Comparison of ENCODE assay signal across 11 cellular contexts in genomic region chr5:1101991-1102713, GRCh38. TPM values are rescaled to one million over a fixed set of nuclear protein-coding genes. Genes with fewer than 3 reads are reported as not detected.
A peak's percentile ranks its signal among the peaks of the same experiment; 100 is the strongest.
DNase-seq lines count a peak whose midpoint lies in the region; ATAC-seq, FAIRE-seq and TF ChIP-seq lines count a peak whose summit lies in the region.
"Had no signal": no experiment of that assay in that cellular context is flagged by ENCODE, and none has a peak within 500 bp of the region (broad histone marks: within the 10 kb centered on the region; RNA-seq: fewer than 3 reads in every experiment).

No MANE protein-coding gene starts in this region.

- no peaks in the 10 kb centered on the region for H3K9me3 Mint-ChIP-seq in immature natural killer cell

- FAIRE-seq in GM12878 (lab: Jason Lieb, UNC), result no peak

- H3K4me3 ChIP-seq in HUES64 (ENCODE audit: low read length) (0 out of 2 replicates have a peak overlapping the region, but pooled peaks have one; percentile 14), GM12878 (no peak overlapping the region)
- H3K4me3 ChIP-seq: suprapubic skin had no signal

- SMC1A ChIA-PET in GM12878 (lab: Charles Lee; ENCODE audit: uncharacterized antibody, unreplicated experiment), result interaction anchor here (0.7 to 0.9 kb wide), 2 partner anchors 11 to 24 kb away, joined by 3 read pairs; no protein-coding TSS in a partner anchor

- peak overlapping the region; percentile 70 to 99 (median 78) for H3K27ac Mint-ChIP-seq in immature natural killer cell

- TF ChIP-seq RAD21 in GM12878 (IDR thresholded peaks at IDR 0.05; ENCODE audit: insufficient read depth, low read depth, low read length), result no peak

- H4K20me1 ChIP-seq in GM12878 (ENCODE audit: control insufficient read depth, insufficient read depth), result no peaks in the 10 kb centered on the region

- H3K9me3 ChIP-seq in HUES64 (ENCODE audit: insufficient read depth, low read depth, low read length) (no peaks in the 10 kb centered on the region), GM12878 (replicated peaks; ENCODE audit: control insufficient read depth, insufficient read depth, low read length) (no peaks in the 10 kb centered on the region)
- H3K9me3 ChIP-seq: suprapubic skin had no signal

- H3K4me1 Mint-ChIP-seq in immature natural killer cell, result peaks cover 30 to 69% of the 10 kb centered on the region in 2 donors

- in situ Hi-C loops in GM12878 (cut with MboI), result loop anchor here (5.0 kb wide), 1 partner anchor 90 kb away; no protein-coding TSS in a partner anchor

- TF ChIP-seq POLR2A in GM12878 (IDR thresholded peaks at IDR 0.05; ENCODE audit: low read depth, low read length), result no peak

- no TSS peak for BruUV-seq in GM12878 (replicated peaks; lab: Mats Ljungman, UMichigan)

- RAD21 ChIA-PET in GM12878 (lab: Charles Lee; ENCODE audit: unreplicated experiment), result interaction anchor here (1.0 kb wide), 1 partner anchor 36 kb away, joined by 3 read pairs; no protein-coding TSS in a partner anchor

- H3K27me3 ChIP-seq in HUES64 (ENCODE audit: insufficient read depth, low read length) (no peaks in the 10 kb centered on the region), GM12878 (replicated peaks in 1 of 2; ENCODE audit: control insufficient read depth in 2 of 2, insufficient read depth in 2 of 2, low read length in 1 of 2) (no peaks in the 10 kb centered on the region)
- H3K27me3 ChIP-seq: suprapubic skin had no signal

- H3K27me3 Mint-ChIP-seq in immature natural killer cell (ENCODE audit: low read depth in 3 of 3), result peaks cover 6 to 26% (median 20%) of the 10 kb centered on the region in 3 donors

- WGBS in HUES64, result 30% methylated on average over 22 of the region's 22 CpGs
- 32% methylated on average over 21 of the region's 22 CpGs for WGBS in GM12878 (ENCODE audit: insufficient coverage, insufficient replicate concordance, low lambda C conversion rate, missing lambda C conversion rate)

- ATAC-seq in GM12878 (0 out of 3 replicates have a peak, but pooled peaks have one; percentile 9), sciatic nerve (peak; percentile 42), HG02798 (IDR thresholded peaks at IDR 0.05; ENCODE audit: poor library complexity, unreplicated experiment) (no peak)

- POLR2A ChIA-PET in GM12878 (lab: Charles Lee), result no interaction called here

- DNase-seq in GM12878 (ENCODE audit: low read depth, low spot score), result no peak
- DNase-seq in immature natural killer cell, result peak; percentile 47 to 61 (median 57)
- DNase-seq in sciatic nerve (ENCODE audit: low spot score), result no peak
- DNase-seq in NCI-H1092 (lab: John Stamatoyannopoulos, UW), result no peak
- DNase-seq in NCI-H2196 treated with DMSO at 0.1 percent for 48 hours (lab: John Stamatoyannopoulos, UW; ENCODE audit: unreplicated experiment), result no peak
- DNase-seq in HuH-7.5 (ENCODE audit: low spot score), result no peak
- DNase-seq: activated T-cell treated with anti-CD3 and anti-CD28 coated beads, Interleukin-2, amount 50 U/mL, for 1 hour had no signal

- no peak overlapping the region for H3K4me2 ChIP-seq in GM12878 (ENCODE audit: control insufficient read depth, insufficient read depth)

- H3K9ac ChIP-seq in HUES64 (ENCODE audit: low read depth, low read length), result peak overlapping the region; percentile 42; the same call in 1 of the 2 replicates
- no peak overlapping the region for H3K9ac ChIP-seq in GM12878 (ENCODE audit: control insufficient read depth, insufficient read depth, low read length)

- H3K36me3 Mint-ChIP-seq in immature natural killer cell, result no peaks in the 10 kb centered on the region

- no peak for TF ChIP-seq CTCF in GM12878 (IDR thresholded peaks at IDR 0.05 in 2 of 3, conservative IDR thresholded peaks at IDR 0.05 in 1 of 3; ENCODE audit: control insufficient read depth in 2 of 3, extremely low read depth in 1 of 3, insufficient read depth in 1 of 3, low read depth in 3 of 3, low read length in 3 of 3)

- H3K79me2 ChIP-seq in GM12878 (ENCODE audit: control insufficient read depth, insufficient read depth, low read length), result no peaks in the 10 kb centered on the region; the same call in 1 of the 2 replicates

- H3K4me3 Mint-ChIP-seq in immature natural killer cell, result peak overlapping the region; percentile 74 to 94 (median 79)

- no peak overlapping the region for H2AFZ ChIP-seq in GM12878 (ENCODE audit: control insufficient read depth, low read depth, low read length)

- CTCF ChIA-PET in GM12878 (lab: Yijun Ruan, JAX), result interaction anchor here (1.1 kb wide), 1 partner anchor 31 kb away, joined by 3 read pairs; no protein-coding TSS in a partner anchor

- intact Hi-C loops in GM12878 (cut with micrococcal nuclease; ENCODE audit: unreplicated experiment), result no loop called here
- intact Hi-C loops in sciatic nerve (cut with DNase I), result no loop called here

- H3K36me3 ChIP-seq in HUES64 (ENCODE audit: insufficient read depth, low read length) (no peaks in the 10 kb centered on the region), GM12878 (ENCODE audit: control insufficient read depth in 2 of 2, insufficient read depth in 2 of 2, low read length in 1 of 2) (no peaks in the 10 kb centered on the region)
- H3K36me3 ChIP-seq: suprapubic skin had no signal

- H3K4me1 ChIP-seq in HUES64 (ENCODE audit: insufficient read depth, low read length) (peaks cover 58% of the 10 kb centered on the region), GM12878 (ENCODE audit: control insufficient read depth, insufficient read depth, low read length) (no peaks in the 10 kb centered on the region)

- TF ChIP-seq EP300 in GM12878 (IDR thresholded peaks at IDR 0.05; ENCODE audit: borderline replicate concordance in 1 of 2, control insufficient read depth in 1 of 2, low read depth in 2 of 2, low read length in 2 of 2), result no peak

- peak overlapping the region; percentile 72 for H3K27ac ChIP-seq in HUES64 (ENCODE audit: low read depth, low read length)
- no peak overlapping the region for H3K27ac ChIP-seq in GM12878 (ENCODE audit: control insufficient read depth, insufficient read depth)
- H3K27ac ChIP-seq: HL-60, suprapubic skin had no signal

TF ChIP-seq in GM12878, 131 proteins besides CTCF, POLR2A, EP300 and RAD21 (continues in another document):
- TF ChIP-seq FOS (IDR thresholded peaks at IDR 0.05; ENCODE audit: borderline replicate concordance, extremely low read depth, insufficient read length), result no peak
- no peak for TF ChIP-seq MYB (IDR thresholded peaks at IDR 0.05; ENCODE audit: borderline replicate concordance, low read depth, low read length)
- no peak for TF ChIP-seq RELB (IDR thresholded peaks at IDR 0.05; ENCODE audit: low read depth)
- no peak for TF ChIP-seq ETV6 (conservative IDR thresholded peaks at IDR 0.05 in 1 of 2, IDR thresholded peaks at IDR 0.05 in 1 of 2; ENCODE audit: borderline replicate concordance in 1 of 2, low read depth in 1 of 2)
- TF ChIP-seq TBL1XR1 (IDR thresholded peaks at IDR 0.05; ENCODE audit: low read depth, low read length), result no peak
- no peak for TF ChIP-seq ELK1 (IDR thresholded peaks at IDR 0.05; ENCODE audit: low read depth, low read length)
- no peak for TF ChIP-seq POLR2AphosphoS5 (IDR thresholded peaks at IDR 0.05; ENCODE audit: low read length)

RNA-seq across cellular contexts. Expression of gene SLC12A7, which starts 9.7 kb away (rescaled TPM):
- 24.0 TPM for polyA plus RNA-seq in HUES64 (2013, experiment 1 of 2)
- 26.3 TPM for polyA plus RNA-seq in HUES64 (2013, experiment 2 of 2)
- total RNA-seq in GM12878 (2013; cell fraction: nucleolus; rRNA removed), result 70.0 and 82.8 TPM in 2 replicates
- total RNA-seq in GM12878 (2014; rRNA removed), result 3.5 and 5.0 TPM in 2 replicates
- 2.1 and 3.0 TPM in 2 replicates for total RNA-seq in GM12878 (2014; rRNA removed; fragmentation: Illumina TruSeq; extraction: Trizol)
- total RNA-seq in GM12878 (2021), result 10.0 and 11.5 TPM in 2 replicates
- 1.6 TPM for polyA plus RNA-seq in GM12878 (2011; ENCODE audit: low read depth)
- 1.5 and 2.8 TPM in 2 replicates for polyA plus RNA-seq in GM12878 (2011; rRNA removed)
- 3.4 TPM in 2 replicates for polyA plus RNA-seq in GM12878 (2011; cell fraction: cytosol; rRNA removed)
- polyA plus RNA-seq in GM12878 (2011; cell fraction: nucleus; rRNA removed), result 38.8 and 41.9 TPM in 2 replicates
- polyA plus RNA-seq in GM12878 (2012), result 4.5 and 4.6 TPM in 2 replicates
- polyA plus RNA-seq in GM12878 (2014; fragmentation: Illumina TruSeq; extraction: Trizol), result 0.78 and 2.9 TPM in 2 replicates
- under 1 TPM; 0.10 to 0.29 TPM for polyA plus RNA-seq in GM12878 (2014; fragmentation: Nextera tagmentation; extraction: Ambion mirVana)
- polyA plus RNA-seq in GM12878 (2014; rRNA removed), result 5.0 and 7.4 TPM in 2 replicates
- 1 to 10 TPM; 2.3 to 3.2 TPM for polyA plus RNA-seq in GM12878 (2016; fragmentation: Nextera tagmentation; extraction: Ambion mirVana)
- 3.1 and 6.2 TPM in 2 replicates for polyA minus RNA-seq in GM12878 (2011; rRNA and poly(A)+ RNA removed)
- 4.4 and 4.9 TPM in 2 replicates for polyA minus RNA-seq in GM12878 (2011; cell fraction: cytosol; rRNA and poly(A)+ RNA removed)
- polyA minus RNA-seq in GM12878 (2011; cell fraction: nucleus; rRNA and poly(A)+ RNA removed), result 9.4 and 11.5 TPM in 2 replicates
- 10 to 100 TPM in 1 of 3 donors, 1 to 10 TPM in 2; 9.5 to 18.2 (median 9.7) TPM for polyA plus RNA-seq in immature natural killer cell
- 31.7 TPM for total RNA-seq in sciatic nerve

Comparison
In these comparisons a context has a peak if more than half of its experiments do, and no peak if none do; other contexts are left out.
1. DNase-seq: peak in immature natural killer cell (3 of 3); none in GM12878 (single experiment), sciatic nerve (single experiment), NCI-H1092 (single experiment), NCI-H2196 treated with DMSO at 0.1 percent for 48 hours (single experiment) and HuH-7.5 (single experiment).